8 cellular contexts compared by ENCODE assay signal in genomic region chr14:89618821-89619551, GRCh38.
DNase-seq lines count a peak whose midpoint lies in the region; ATAC-seq and TF ChIP-seq lines count a peak whose summit lies in the region.

No MANE protein-coding gene starts in this region.

- H3K27ac ChIP-seq in AG04450 (ENCODE audit: low read depth, low read length) = no peak overlapping the region
- peak overlapping the region in 52 of 59 donors; percentile 16 to 88 (median 77) for H3K27ac ChIP-seq in dorsolateral prefrontal cortex
- peak overlapping the region; percentile 84 to 90 (median 89) for H3K27ac ChIP-seq in right lobe of liver

- H3K4me1 Mint-ChIP-seq in activated CD4-positive, alpha-beta T cell treated with anti-CD3 and anti-CD28 coated beads, Interleukin-2, amount 10 ng/mL, durations not matched to agents 24 days and 14 days = peaks cover 68% of the 10 kb centered on the region

- WGBS in right lobe of liver (ENCODE audit: insufficient coverage, low coverage, low lambda C conversion rate, missing lambda C conversion rate) = under 1% methylated on average over 26 of the region's 66 CpGs

- H3K27ac Mint-ChIP-seq in activated CD4-positive, alpha-beta T cell treated with anti-CD3 and anti-CD28 coated beads, Interleukin-2, amount 10 ng/mL, durations not matched to agents 24 days and 14 days = peak overlapping the region; percentile 97

- H3K27me3 ChIP-seq in AG04450 (ENCODE audit: control insufficient read depth, insufficient read depth, low read length) (no peaks in the 10 kb centered on the region), dorsolateral prefrontal cortex (no peaks in the 10 kb centered on the region), right lobe of liver (no peaks in the 10 kb centered on the region)

- H3K36me3 Mint-ChIP-seq in activated CD4-positive, alpha-beta T cell treated with anti-CD3 and anti-CD28 coated beads, Interleukin-2, amount 10 ng/mL, durations not matched to agents 24 days and 14 days (ENCODE audit: low read depth) = peaks cover 2% of the 10 kb centered on the region

- no peaks in the 10 kb centered on the region for H3K36me3 ChIP-seq in right lobe of liver

- ATAC-seq in GM18858 (IDR thresholded peaks at IDR 0.05; ENCODE audit: unreplicated experiment) = peak; percentile 48
- ATAC-seq in HG03039 (IDR thresholded peaks at IDR 0.05; ENCODE audit: unreplicated experiment) = peak; percentile 70
- peak; percentile 73 to 90 (median 89) for ATAC-seq in right lobe of liver

- no peaks in the 10 kb centered on the region; the same call in 1 of the 2 replicates for H3K9me3 ChIP-seq in AG04450 (ENCODE audit: control insufficient read depth, insufficient read depth, low read length)
- H3K9me3 ChIP-seq in right lobe of liver = no peaks in the 10 kb centered on the region

- no peaks in the 10 kb centered on the region for H3K9me3 Mint-ChIP-seq in activated CD4-positive, alpha-beta T cell treated with anti-CD3 and anti-CD28 coated beads, Interleukin-2, amount 10 ng/mL, durations not matched to agents 24 days and 14 days

- peak overlapping the region; percentile 97 for H3K4me3 Mint-ChIP-seq in activated CD4-positive, alpha-beta T cell treated with anti-CD3 and anti-CD28 coated beads, Interleukin-2, amount 10 ng/mL, durations not matched to agents 24 days and 14 days

- DNase-seq in AG04450 (ENCODE audit: low read depth, low spot score) (no peak), NCI-H460 (ENCODE audit: extremely low read depth, low read depth) (peak; percentile 20), dorsolateral prefrontal cortex (peak in 9 of 10 donors; percentile 37 to 81 (median 54)), right lobe of liver (peak; percentile 82 to 88 (median 85))
- DNase-seq in activated CD4-positive, alpha-beta T cell treated with anti-CD3 and anti-CD28 coated beads, Interleukin-2, amount 10 ng/mL, durations not matched to agents 24 days and 14 days = peak; percentile 92
- DNase-seq in stimulated activated CD4-positive, alpha-beta T cell treated with anti-CD3 and anti-CD28 coated beads, Interleukin-4, amount 100 ng/mL, for 48 hours (ENCODE audit: low read depth in 2 of 2) = peak; percentile 51 to 56

- POLR2A ChIA-PET in AG04450 (lab: Yijun Ruan, JAX) = interaction anchor here (0.6 kb wide), 1 partner anchor 193 kb away, joined by 5 read pairs; no protein-coding TSS in a partner anchor

- intact Hi-C loops in activated CD4-positive, alpha-beta T cell treated with anti-CD3 and anti-CD28 coated beads, Interleukin-2, amount 10 ng/mL, durations not matched to agents 24 days and 14 days (cut with micrococcal nuclease) = loop anchor here (5.0 kb wide), 4 partner anchors 148 to 342 kb away; partner anchors contain the start of gene TDP1
- intact Hi-C loops in dorsolateral prefrontal cortex (cut with DNase I) = loop anchor here (2.0 to 5.0 kb wide), 4 partner anchors 67 to 293 kb away; partner anchors contain the start of gene FOXN3 (in 2 of the 2)
- intact Hi-C loops in right lobe of liver (cut with DNase I) = no loop called here

- peak overlapping the region; percentile 82 for H3K4me3 ChIP-seq in AG04450 (ENCODE audit: low read depth, low read length)
- peak overlapping the region; percentile 55 to 87 (median 76) for H3K4me3 ChIP-seq in dorsolateral prefrontal cortex
- H3K4me3 ChIP-seq in right lobe of liver = peak overlapping the region; percentile 56 to 70 (median 64)

- H3K27me3 Mint-ChIP-seq in activated CD4-positive, alpha-beta T cell treated with anti-CD3 and anti-CD28 coated beads, Interleukin-2, amount 10 ng/mL, durations not matched to agents 24 days and 14 days = no peaks in the 10 kb centered on the region

- TF ChIP-seq POLR2A in right lobe of liver (IDR thresholded peaks at IDR 0.05) = peak; percentile 59

- peaks cover 0 to 20% (median 5%) of the 10 kb centered on the region in 4 donors for H3K4me1 ChIP-seq in right lobe of liver

- CTCF ChIA-PET in AG04450 (lab: Charles Lee) = interaction anchor here (1.2 kb wide), 1 partner anchor 296 kb away, joined by 3 read pairs; no protein-coding TSS in a partner anchor

- TF ChIP-seq CTCF in AG04450 (IDR thresholded peaks at IDR 0.05; ENCODE audit: low read depth, low read length) = no peak
- peak in 4 of 56 donors; percentile 8 to 28 (median 12) for TF ChIP-seq CTCF in dorsolateral prefrontal cortex (IDR thresholded peaks at IDR 0.05 in 54 of 56, conservative IDR thresholded peaks at IDR 0.05 in 2 of 56; ENCODE audit: low read depth in 1 of 56, partially characterized antibody in 56 of 56)
- peak in 1 of 4 donors; percentile 3 for TF ChIP-seq CTCF in right lobe of liver (IDR thresholded peaks at IDR 0.05)

Comparison
In these comparisons a context has a peak if more than half of its experiments do, and no peak if none do; other contexts are left out.
1. intact Hi-C loops: an anchor here in activated CD4-positive, alpha-beta T cell treated with anti-CD3 and anti-CD28 coated beads, Interleukin-2, amount 10 ng/mL, durations not matched to agents 24 days and 14 days (5.0 kb wide) and dorsolateral prefrontal cortex (2.0 to 5.0 kb wide); none called in right lobe of liver.